Comparison of ENCODE assay signal across 15 cellular contexts in the genomic region with DNA sequence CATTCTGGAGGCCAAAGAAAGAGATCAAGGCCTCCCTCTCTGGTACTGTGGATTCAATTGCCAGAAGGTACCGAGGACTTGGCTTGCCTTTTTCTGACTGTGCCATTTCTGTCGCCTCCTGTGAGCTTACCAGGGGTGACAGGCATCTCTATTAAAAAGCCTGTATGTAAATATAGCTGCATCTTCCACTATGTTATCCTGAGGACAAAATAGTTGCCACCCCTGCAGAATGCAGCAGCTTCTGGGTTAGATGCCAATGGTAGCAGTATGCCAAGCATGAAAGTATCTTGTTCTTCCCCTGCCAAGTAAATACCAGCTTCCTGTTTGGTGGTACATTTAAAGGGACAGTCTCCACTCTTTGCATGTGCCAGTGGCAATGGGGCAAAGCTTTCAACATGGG. TPM values are rescaled to one million over a fixed set of nuclear protein-coding genes. Genes with fewer than 3 reads are reported as not detected.
DNase-seq lines count a peak whose midpoint lies in the region; ATAC-seq, FAIRE-seq and TF ChIP-seq lines count a peak whose summit lies in the region.
"Had no signal": no experiment of that assay in that cellular context is flagged by ENCODE, and none has a peak within 500 bp of the region (broad histone marks: within the 10 kb centered on the region; RNA-seq: fewer than 3 reads in every experiment).

No MANE protein-coding gene starts in this region.

- H3K4me3 ChIP-seq in bronchial epithelial cell (ENCODE audit: low read depth, low read length) (no peak overlapping the region), heart left ventricle (no peak overlapping the region), right cardiac atrium (ENCODE audit: low read length) (no peak overlapping the region)
- H3K4me3 ChIP-seq: BLaER1, GM23248 had no signal

- H3K27me3 ChIP-seq in bronchial epithelial cell (ENCODE audit: control insufficient read depth, insufficient read depth, low read length) (no peaks in the 10 kb centered on the region), heart left ventricle (no peaks in the 10 kb centered on the region), right cardiac atrium (ENCODE audit: control insufficient read depth, insufficient read depth) (no peaks in the 10 kb centered on the region)

- FAIRE-seq in bronchial epithelial cell (lab: Jason Lieb, UNC), result peak; percentile 73
- FAIRE-seq: H54, HTR-8/SVneo had no signal

- DNase-seq in bronchial epithelial cell (ENCODE audit: low read depth), result no peak
- peak in 4 of 5 donors; percentile 20 to 29 (median 24) for DNase-seq in heart left ventricle
- peak in 1 of 3 donors; percentile 9 for DNase-seq in right cardiac atrium
- DNase-seq in NCI-H524 treated with DMSO at 0.1 percent for 48 hours (lab: John Stamatoyannopoulos, UW), result no peak
- no peak for DNase-seq in kidney glomerular epithelial cell (lab: John Stamatoyannopoulos, UW)
- DNase-seq in HUDEP-2 (lab: John Stamatoyannopoulos, UW; ENCODE audit: unreplicated experiment in 76 of 76), result no peak
- DNase-seq: Caco-2; CD8-positive, alpha-beta memory T cell; DMS53; GM23248 had no signal

- 43 to 70% (median 55%) methylated on average over 2 of the region's 2 CpGs for WGBS in heart left ventricle, 4 donors
- 75% methylated on average over 2 of the region's 2 CpGs for WGBS in right cardiac atrium

- H3K36me3 ChIP-seq in bronchial epithelial cell (ENCODE audit: control insufficient read depth, insufficient read depth, low read length) (no peaks in the 10 kb centered on the region), heart left ventricle (no peaks in the 10 kb centered on the region)
- H3K36me3 ChIP-seq: BLaER1 had no signal

- no peaks in the 10 kb centered on the region for H3K9me3 ChIP-seq in heart left ventricle
- no peaks in the 10 kb centered on the region for H3K9me3 ChIP-seq in right cardiac atrium (ENCODE audit: control insufficient read depth, low read length)
- H3K9me3 ChIP-seq: BLaER1, Caco-2 had no signal

- intact Hi-C loops in heart left ventricle (cut with DNase I) (no loop called here), right cardiac atrium (cut with DNase I) (no loop called here)

- H3K27ac ChIP-seq in heart left ventricle (no peak overlapping the region), right cardiac atrium (ENCODE audit: low read length) (peak overlapping the region; percentile 52)
- H3K27ac ChIP-seq: BLaER1, GM23248 had no signal

- no peaks in the 10 kb centered on the region for H3K4me1 ChIP-seq in heart left ventricle
- H3K4me1 ChIP-seq in right cardiac atrium (ENCODE audit: control insufficient read depth, insufficient read depth, low read length), result no peaks in the 10 kb centered on the region
- H3K4me1 ChIP-seq: Caco-2 had no signal

- TF ChIP-seq CTCF in bronchial epithelial cell (IDR thresholded peaks at IDR 0.05; ENCODE audit: insufficient read depth, low read length, severe bottlenecking), result no peak
- TF ChIP-seq CTCF in heart left ventricle (IDR thresholded peaks at IDR 0.05), result no peak

- no peak for TF ChIP-seq POLR2A in heart left ventricle (IDR thresholded peaks at IDR 0.05)

- peak; percentile 93 to 98 (median 96) for ATAC-seq in heart left ventricle
- peak; percentile 80 to 83 for ATAC-seq in right cardiac atrium
- ATAC-seq: HCT116 had no signal

RNA-seq across cellular contexts. Expression of a gene that starts 10.7 kb away (rescaled TPM):
- total RNA-seq in bronchial epithelial cell (not detected in 2 replicates), heart left ventricle (not detected), right cardiac atrium (under 1 TPM in 2 of 4 donors, not detected in 2; 0.14 to 0.40 TPM)
- polyA plus RNA-seq in heart left ventricle (not detected), right cardiac atrium (not detected)
- total RNA-seq: A673; Caco-2; CD8-positive, alpha-beta memory T cell; GM23248 had no signal
- polyA plus RNA-seq: CD8-positive, alpha-beta memory T cell; GM23248 had no signal

Comparison
In these comparisons a context has a peak if more than half of its experiments do, and no peak if none do; other contexts are left out.
1. DNase-seq: peak in heart left ventricle (4 of 5); none in bronchial epithelial cell (single experiment), NCI-H524 treated with DMSO at 0.1 percent for 48 hours (single experiment), kidney glomerular epithelial cell (single experiment) and HUDEP-2 (0 of 76).